11 cellular contexts compared by ENCODE assay signal in genomic region chr17:50058296-50058945, GRCh38. TPM values are rescaled to one million over a fixed set of nuclear protein-coding genes. Genes with fewer than 3 reads are reported as not detected.
DNase-seq lines count a peak whose midpoint lies in the region; ATAC-seq and TF ChIP-seq lines count a peak whose summit lies in the region.
"Had no signal": no experiment of that assay in that cellular context is flagged by ENCODE, and none has a peak within 500 bp of the region (broad histone marks: within the 10 kb centered on the region; RNA-seq: fewer than 3 reads in every experiment).

No MANE protein-coding gene starts in this region.

- peaks cover 15 to 26% (median 23%) of the 10 kb centered on the region in 4 donors for H3K4me1 Mint-ChIP-seq in naive thymus-derived CD8-positive, alpha-beta T cell

- peaks cover 100% of the 10 kb centered on the region for H3K4me1 ChIP-seq in left ventricle myocardium inferior

- H3K9me3 ChIP-seq in left ventricle myocardium inferior (replicated peaks): no peaks in the 10 kb centered on the region

- no peaks in the 10 kb centered on the region for H3K27me3 ChIP-seq in left ventricle myocardium inferior (ENCODE audit: low read depth)

- peak overlapping the region; percentile 91 for H3K27ac ChIP-seq in left ventricle myocardium inferior (replicated peaks)
- H3K27ac ChIP-seq: WERI-Rb-1 had no signal

- TF ChIP-seq CTCF in left ventricle myocardium inferior (IDR thresholded peaks at IDR 0.05; ENCODE audit: borderline replicate concordance) (no peak), epithelial cell of esophagus (IDR thresholded peaks at IDR 0.05; ENCODE audit: insufficient read depth, low read depth, low read length, missing control alignments) (no peak)

- H3K36me3 Mint-ChIP-seq in naive thymus-derived CD8-positive, alpha-beta T cell: no peaks in the 10 kb centered on the region

- peak overlapping the region in 9 of 10 donors; percentile 5 to 95 (median 64) for H3K4me3 Mint-ChIP-seq in naive thymus-derived CD8-positive, alpha-beta T cell

- no peaks in the 10 kb centered on the region for H3K36me3 ChIP-seq in left ventricle myocardium inferior

- ATAC-seq in left cardiac atrium: no peak
- no peak for ATAC-seq in naive thymus-derived CD8-positive, alpha-beta T cell
- no peak for ATAC-seq in HG03469 (IDR thresholded peaks at IDR 0.05; ENCODE audit: unreplicated experiment)

- intact Hi-C loops in left ventricle myocardium inferior (cut with micrococcal nuclease) (no loop called here), left cardiac atrium (cut with DNase I) (loop anchor here in 1 of 2 donors (5.0 kb wide), 1 partner anchor 34 kb away; no protein-coding TSS in a partner anchor)

- H3K4me3 ChIP-seq in left ventricle myocardium inferior (peak overlapping the region; percentile 83), epithelial cell of esophagus (ENCODE audit: low read length) (peak overlapping the region; percentile 75)

- DNase-seq in left ventricle myocardium inferior (no peak), left cardiac atrium (no peak), epithelial cell of esophagus (ENCODE audit: low read depth) (no peak), activated gamma-delta T cell (lab: John Stamatoyannopoulos, UW) (no peak), NCI-H1105 (lab: John Stamatoyannopoulos, UW) (no peak), NOMO-1 treated with DMSO at 0.1 percent for 48 hours (lab: John Stamatoyannopoulos, UW; ENCODE audit: unreplicated experiment) (no peak)
- no peak for DNase-seq in naive thymus-derived CD8-positive, alpha-beta T cell
- DNase-seq: activated naive CD4-positive, alpha-beta T cell; erythroblast; WERI-Rb-1 had no signal

- H3K9me3 Mint-ChIP-seq in naive thymus-derived CD8-positive, alpha-beta T cell: no peaks in the 10 kb centered on the region

- POLR2A ChIA-PET in naive thymus-derived CD8-positive, alpha-beta T cell (lab: Charles Lee): no interaction called here

- H3K27ac Mint-ChIP-seq in naive thymus-derived CD8-positive, alpha-beta T cell: peak overlapping the region in 2 of 10 donors; percentile 49 to 52

- peaks cover 0 to 8% (median 0%) of the 10 kb centered on the region in 5 donors for H3K27me3 Mint-ChIP-seq in naive thymus-derived CD8-positive, alpha-beta T cell

RNA-seq across cellular contexts. Expression of gene ITGA3, which starts 2.5 kb away (rescaled TPM):
- 17.0 TPM for total RNA-seq in left ventricle myocardium inferior
- total RNA-seq in left cardiac atrium: 10 to 100 TPM; 26.5 to 35.9 TPM
- 1 to 10 TPM; 8.0 to 8.5 TPM for total RNA-seq in naive thymus-derived CD8-positive, alpha-beta T cell
- 1 to 10 TPM in 2 of 3 donors, under 1 TPM in 1; 0.40 to 1.5 (median 1.4) TPM for polyA plus RNA-seq in naive thymus-derived CD8-positive, alpha-beta T cell

RNA-seq across cellular contexts. Expression of gene PDK2, which starts 36.7 kb away (rescaled TPM):
- total RNA-seq in left ventricle myocardium inferior: 206 TPM
- total RNA-seq in left cardiac atrium: 100 to 1,000 TPM; 156 to 203 TPM
- total RNA-seq in naive thymus-derived CD8-positive, alpha-beta T cell: 10 to 100 TPM; 44.4 to 45.3 TPM
- 10 to 100 TPM; 27.9 to 47.4 (median 40.4) TPM for polyA plus RNA-seq in naive thymus-derived CD8-positive, alpha-beta T cell
